10 cellular contexts compared by ENCODE assay signal in genomic region chr19:32351807-32352630, GRCh38. TPM values are rescaled to one million over a fixed set of nuclear protein-coding genes. Genes with fewer than 3 reads are reported as not detected.
DNase-seq lines count a peak whose midpoint lies in the region; ATAC-seq and TF ChIP-seq lines count a peak whose summit lies in the region.
"Had no signal": no experiment of that assay in that cellular context is flagged by ENCODE, and none has a peak within 500 bp of the region (broad histone marks: within the 10 kb centered on the region; RNA-seq: fewer than 3 reads in every experiment).

No MANE protein-coding gene starts in this region.

- TF ChIP-seq CTCF in esophagus squamous epithelium (IDR thresholded peaks at IDR 0.05) (no peak), right lobe of liver (IDR thresholded peaks at IDR 0.05) (no peak)

- peak overlapping the region; percentile 49 for H3K27ac Mint-ChIP-seq in activated CD8-positive, alpha-beta memory T cell treated with anti-CD3 and anti-CD28 coated beads, Interleukin-2, amount 10 ng/mL, durations not matched to agents 7 days and 5 days
- no peak overlapping the region for H3K27ac Mint-ChIP-seq in stimulated activated memory B cell treated with anti-CD40 and anti-IgM and Interleukin-4, amounts not matched to agents 10 μg/mL and 1 μg/mL and 100 μg/mL, for 72 hours

- H3K4me3 ChIP-seq in esophagus squamous epithelium (no peak overlapping the region), right lobe of liver (no peak overlapping the region)

- H3K4me1 ChIP-seq in esophagus squamous epithelium (peaks cover 14 to 92% (median 24%) of the 10 kb centered on the region in 3 donors), right lobe of liver (peaks cover 0 to 38% (median 11%) of the 10 kb centered on the region in 4 donors)

- H3K27me3 Mint-ChIP-seq in activated CD8-positive, alpha-beta memory T cell treated with anti-CD3 and anti-CD28 coated beads, Interleukin-2, amount 10 ng/mL, durations not matched to agents 7 days and 5 days: no peaks in the 10 kb centered on the region
- H3K27me3 Mint-ChIP-seq in stimulated activated memory B cell treated with anti-CD40 and anti-IgM and Interleukin-4, amounts not matched to agents 10 μg/mL and 1 μg/mL and 100 μg/mL, for 72 hours: no peaks in the 10 kb centered on the region

- H3K9me3 Mint-ChIP-seq in activated CD8-positive, alpha-beta memory T cell treated with anti-CD3 and anti-CD28 coated beads, Interleukin-2, amount 10 ng/mL, durations not matched to agents 7 days and 5 days (ENCODE audit: low read depth): no peaks in the 10 kb centered on the region
- peaks cover 5% of the 10 kb centered on the region for H3K9me3 Mint-ChIP-seq in stimulated activated memory B cell treated with anti-CD40 and anti-IgM and Interleukin-4, amounts not matched to agents 10 μg/mL and 1 μg/mL and 100 μg/mL, for 72 hours

- H3K9me3 ChIP-seq in esophagus squamous epithelium (no peaks in the 10 kb centered on the region), right lobe of liver (no peaks in the 10 kb centered on the region)

- DNase-seq in activated CD8-positive, alpha-beta memory T cell treated with anti-CD3 and anti-CD28 coated beads, Interleukin-2, amount 10 ng/mL, durations not matched to agents 7 days and 5 days: no peak
- no peak for DNase-seq in activated CD8-positive, alpha-beta memory T cell treated with anti-CD3 and anti-CD28 coated beads for 24 hours
- DNase-seq in SIG-M5 (lab: John Stamatoyannopoulos, UW): peak; percentile 29
- no peak for DNase-seq in esophagus squamous epithelium (lab: John Stamatoyannopoulos, UW)
- DNase-seq in left colon: no peak
- DNase-seq in right lobe of liver: no peak
- DNase-seq in COLO668 (lab: John Stamatoyannopoulos, UW; ENCODE audit: unreplicated experiment): no peak
- DNase-seq: hippocampal formation, retina had no signal

- 52 to 66% methylated on average over 2 of the region's 2 CpGs for WGBS in esophagus squamous epithelium, 2 donors
- WGBS in right lobe of liver (ENCODE audit: insufficient coverage, low coverage, low lambda C conversion rate, missing lambda C conversion rate): 54% methylated on average over 2 of the region's 2 CpGs

- H3K36me3 ChIP-seq in esophagus squamous epithelium (peaks cover 8 to 66% (median 11%) of the 10 kb centered on the region in 3 donors), right lobe of liver (peaks cover 0 to 30% (median 13%) of the 10 kb centered on the region in 4 donors)

- no peak overlapping the region for H3K4me3 Mint-ChIP-seq in activated CD8-positive, alpha-beta memory T cell treated with anti-CD3 and anti-CD28 coated beads, Interleukin-2, amount 10 ng/mL, durations not matched to agents 7 days and 5 days
- no peak overlapping the region for H3K4me3 Mint-ChIP-seq in stimulated activated memory B cell treated with anti-CD40 and anti-IgM and Interleukin-4, amounts not matched to agents 10 μg/mL and 1 μg/mL and 100 μg/mL, for 72 hours

- CTCF ChIA-PET in activated CD8-positive, alpha-beta memory T cell treated with anti-CD3 and anti-CD28 coated beads, Interleukin-2, amount 10 ng/mL, durations not matched to agents 7 days and 5 days (lab: Charles Lee): no interaction called here

- TF ChIP-seq POLR2A in esophagus squamous epithelium (IDR thresholded peaks at IDR 0.05) (no peak), right lobe of liver (IDR thresholded peaks at IDR 0.05) (no peak)

- intact Hi-C loops in esophagus squamous epithelium (cut with DNase I) (no loop called here), left colon (cut with DNase I, micrococcal nuclease) (no loop called here), right lobe of liver (cut with DNase I) (no loop called here)

- peak overlapping the region in 3 of 4 donors; percentile 62 to 65 (median 65) for H3K27ac ChIP-seq in esophagus squamous epithelium
- H3K27ac ChIP-seq in right lobe of liver: no peak overlapping the region

- no peak for ATAC-seq in activated CD8-positive, alpha-beta memory T cell treated with anti-CD3 and anti-CD28 coated beads, Interleukin-2, amount 10 ng/mL, durations not matched to agents 7 days and 5 days
- ATAC-seq in stimulated activated memory B cell treated with anti-CD40 and anti-IgM and Interleukin-4, amounts not matched to agents 10 μg/mL and 1 μg/mL and 100 μg/mL, for 72 hours: peak; percentile 53
- ATAC-seq in left colon (no peak), right lobe of liver (no peak)

- peaks cover 51% of the 10 kb centered on the region for H3K4me1 Mint-ChIP-seq in activated CD8-positive, alpha-beta memory T cell treated with anti-CD3 and anti-CD28 coated beads, Interleukin-2, amount 10 ng/mL, durations not matched to agents 7 days and 5 days
- peaks cover 58% of the 10 kb centered on the region for H3K4me1 Mint-ChIP-seq in stimulated activated memory B cell treated with anti-CD40 and anti-IgM and Interleukin-4, amounts not matched to agents 10 μg/mL and 1 μg/mL and 100 μg/mL, for 72 hours

- peaks cover 80% of the 10 kb centered on the region for H3K36me3 Mint-ChIP-seq in activated CD8-positive, alpha-beta memory T cell treated with anti-CD3 and anti-CD28 coated beads, Interleukin-2, amount 10 ng/mL, durations not matched to agents 7 days and 5 days
- peaks cover 71% of the 10 kb centered on the region for H3K36me3 Mint-ChIP-seq in stimulated activated memory B cell treated with anti-CD40 and anti-IgM and Interleukin-4, amounts not matched to agents 10 μg/mL and 1 μg/mL and 100 μg/mL, for 72 hours

- no peaks in the 10 kb centered on the region for H3K27me3 ChIP-seq in esophagus squamous epithelium
- H3K27me3 ChIP-seq in right lobe of liver: no peaks in the 10 kb centered on the region

RNA-seq across cellular contexts. Expression of gene ZNF507, which starts 6.6 kb away (rescaled TPM):
- total RNA-seq in activated CD8-positive, alpha-beta memory T cell treated with anti-CD3 and anti-CD28 coated beads, Interleukin-2, amount 10 ng/mL, durations not matched to agents 7 days and 5 days: 10 to 100 TPM; 24.8 to 30.5 TPM
- total RNA-seq in esophagus squamous epithelium: 10 to 100 TPM in 1 of 4 donors, 1 to 10 TPM in 3; 5.1 to 19.8 (median 9.3) TPM
- total RNA-seq in left colon: 10 to 100 TPM; 18.4 to 20.0 TPM
- total RNA-seq in right lobe of liver: 10 to 100 TPM in 2 of 6 experiments, 1 to 10 TPM in 4; 7.1 to 10.9 (median 9.1) TPM

RNA-seq across cellular contexts. Expression of gene DPY19L3, which starts 53.6 kb away (rescaled TPM):
- total RNA-seq in activated CD8-positive, alpha-beta memory T cell treated with anti-CD3 and anti-CD28 coated beads, Interleukin-2, amount 10 ng/mL, durations not matched to agents 7 days and 5 days: 10 to 100 TPM in 1 of 2 experiments, 1 to 10 TPM in 1; 8.9 to 10.2 TPM
- 10 to 100 TPM in 3 of 4 donors, 1 to 10 TPM in 1; 5.6 to 22.6 (median 16.6) TPM for total RNA-seq in esophagus squamous epithelium
- total RNA-seq in left colon: 10 to 100 TPM; 17.7 to 17.9 TPM
- 10 to 100 TPM in 4 of 6 experiments, 1 to 10 TPM in 2; 8.0 to 13.5 (median 12.4) TPM for total RNA-seq in right lobe of liver

Comparison
In these comparisons a context has a peak if more than half of its experiments do, and no peak if none do; other contexts are left out.
1. H3K27ac ChIP-seq: peak in esophagus squamous epithelium (3 of 4); none in right lobe of liver (0 of 3).